Comparison of ENCODE assay signal across 24 cellular contexts in genomic region chr15:65909831-65910230, GRCh38.
"Had no signal": no experiment of that assay in that cellular context is flagged by ENCODE, and none has a peak within 500 bp of the region (broad histone marks: within the 10 kb centered on the region; RNA-seq: fewer than 3 reads in every experiment).

No MANE protein-coding gene starts in this region.

- H3K4me2 ChIP-seq: KMS-11, SK-N-SH had no signal

- H3K4me1 Mint-ChIP-seq: activated CD4-positive, alpha-beta memory T cell treated with anti-CD3 and anti-CD28 coated beads, Interleukin-2, amount 10 ng/mL, durations not matched to agents 7 days and 5 days; activated CD4-positive, alpha-beta T cell treated with anti-CD3 and anti-CD28 coated beads, Interleukin-2, amount 10 ng/mL, durations not matched to agents 7 days and 5 days; activated naive CD8-positive, alpha-beta T cell treated with anti-CD3 and anti-CD28 coated beads, Interleukin-2, amount 50 U/mL, for 24 hours; central memory CD8-positive, alpha-beta T cell had no signal

- H3K27ac ChIP-seq: ascending aorta, body of pancreas, KMS-11, SJCRH30 had no signal

- H3K9me3 Mint-ChIP-seq: activated B cell treated with CpG ODN at 0.5 μM for 24 hours; activated CD4-positive, alpha-beta memory T cell treated with anti-CD3 and anti-CD28 coated beads, Interleukin-2, amount 10 ng/mL, durations not matched to agents 7 days and 5 days; activated CD4-positive, alpha-beta T cell treated with anti-CD3 and anti-CD28 coated beads, Interleukin-2, amount 10 ng/mL, durations not matched to agents 7 days and 5 days; activated naive CD4-positive, alpha-beta T cell treated with anti-CD3 and anti-CD28 coated beads, Interleukin-2, amount 50 U/mL, for 72 hours; activated naive CD8-positive, alpha-beta T cell treated with anti-CD3 and anti-CD28 coated beads, Interleukin-2, amount 50 U/mL, for 24 hours; central memory CD8-positive, alpha-beta T cell had no signal

- H3K4me3 Mint-ChIP-seq: activated B cell treated with CpG ODN at 0.5 μM for 24 hours; activated CD4-positive, alpha-beta memory T cell treated with anti-CD3 and anti-CD28 coated beads, Interleukin-2, amount 10 ng/mL, durations not matched to agents 7 days and 5 days; activated CD4-positive, alpha-beta T cell treated with anti-CD3 and anti-CD28 coated beads, Interleukin-2, amount 10 ng/mL, durations not matched to agents 7 days and 5 days; activated naive CD8-positive, alpha-beta T cell treated with anti-CD3 and anti-CD28 coated beads, Interleukin-2, amount 50 U/mL, for 24 hours; central memory CD8-positive, alpha-beta T cell had no signal

- H3K9ac ChIP-seq: KMS-11, SK-N-SH had no signal

- H3K9me3 ChIP-seq: ascending aorta, body of pancreas, SJCRH30, SK-N-SH had no signal

- H3K4me1 ChIP-seq: ascending aorta had no signal

- H3K27me3 Mint-ChIP-seq: activated B cell treated with CpG ODN at 0.5 μM for 24 hours; activated CD4-positive, alpha-beta memory T cell treated with anti-CD3 and anti-CD28 coated beads, Interleukin-2, amount 10 ng/mL, durations not matched to agents 7 days and 5 days; activated CD4-positive, alpha-beta T cell treated with anti-CD3 and anti-CD28 coated beads, Interleukin-2, amount 10 ng/mL, durations not matched to agents 7 days and 5 days; activated naive CD8-positive, alpha-beta T cell treated with anti-CD3 and anti-CD28 coated beads, Interleukin-2, amount 50 U/mL, for 24 hours; central memory CD8-positive, alpha-beta T cell had no signal

- DNase-seq: activated B cell treated with CpG ODN at 0.5 μM for 24 hours; activated CD4-positive, alpha-beta memory T cell treated with anti-CD3 and anti-CD28 coated beads, Interleukin-2, amount 10 ng/mL, durations not matched to agents 7 days and 5 days; activated CD4-positive, alpha-beta T cell treated with anti-CD3 and anti-CD28 coated beads for 1 hour; activated CD4-positive, alpha-beta T cell treated with anti-CD3 and anti-CD28 coated beads, Interleukin-2, amount 10 ng/mL, durations not matched to agents 7 days and 5 days; activated CD8-positive, alpha-beta memory T cell treated with anti-CD3 and anti-CD28 coated beads, Interleukin-2, amount 50 U/mL, for 48 hours; activated naive CD4-positive, alpha-beta T cell treated with Interleukin-2 at 50 U/mL for 16 hours; activated naive CD8-positive, alpha-beta T cell treated with anti-CD3 and anti-CD28 coated beads, Interleukin-2, amount 50 U/mL, for 24 hours; activated T-cell treated with anti-CD3 and anti-CD28 coated beads, Interleukin-2, amount 50 U/mL, for 1 hour; amniotic stem cell; body of pancreas; NCI-H1092; NCI-H1417; NCI-H1930; NCI-H2171; NCI-H2227 treated with DMSO at 0.1 percent for 48 hours; NCI-H446 treated with DMSO at 0.1 percent for 48 hours; NCI-H524 treated with DMSO at 0.1 percent for 48 hours; NCI-H748 treated with DMSO at 0.1 percent for 48 hours; SJCRH30; SK-N-SH had no signal

- H3K36me3 ChIP-seq: SJCRH30 had no signal

- H3K4me3 ChIP-seq: ascending aorta, body of pancreas, SJCRH30 had no signal

- H3K27me3 ChIP-seq: ascending aorta, body of pancreas, SJCRH30 had no signal

- H3K36me3 Mint-ChIP-seq: activated naive CD4-positive, alpha-beta T cell treated with anti-CD3 and anti-CD28 coated beads, Interleukin-2, amount 50 U/mL, for 72 hours had no signal

- H3K27ac Mint-ChIP-seq: activated B cell treated with CpG ODN at 0.5 μM for 24 hours; activated CD4-positive, alpha-beta memory T cell treated with anti-CD3 and anti-CD28 coated beads, Interleukin-2, amount 10 ng/mL, durations not matched to agents 7 days and 5 days; activated CD4-positive, alpha-beta T cell treated with anti-CD3 and anti-CD28 coated beads, Interleukin-2, amount 10 ng/mL, durations not matched to agents 7 days and 5 days; activated naive CD8-positive, alpha-beta T cell treated with anti-CD3 and anti-CD28 coated beads, Interleukin-2, amount 50 U/mL, for 24 hours had no signal
